18 cellular contexts compared by ENCODE assay signal in the genomic region with DNA sequence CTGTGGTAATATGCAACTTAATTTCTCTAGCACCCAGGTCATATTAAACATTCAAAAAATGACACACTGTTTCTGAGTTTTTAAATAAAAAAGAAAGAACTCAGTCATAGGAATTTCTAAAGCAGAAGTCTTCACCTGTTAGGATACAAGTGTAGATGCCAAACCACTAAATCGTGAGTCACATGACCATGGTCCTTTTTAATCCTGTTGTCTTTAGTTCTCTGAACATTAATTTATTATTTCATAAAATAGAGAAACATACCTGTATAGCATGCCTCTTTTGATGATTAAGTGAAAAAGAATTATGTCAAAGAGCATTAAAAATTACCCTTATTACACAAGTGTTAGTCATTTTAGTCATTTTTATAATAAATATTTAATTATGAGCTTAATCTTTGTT.
DNase-seq lines count a peak whose midpoint lies in the region; FAIRE-seq and TF ChIP-seq lines count a peak whose summit lies in the region.
"Had no signal": no experiment of that assay in that cellular context is flagged by ENCODE, and none has a peak within 500 bp of the region (broad histone marks: within the 10 kb centered on the region; RNA-seq: fewer than 3 reads in every experiment).

No MANE protein-coding gene starts in this region.

- H3K27me3 Mint-ChIP-seq in MCF 10A (ENCODE audit: insufficient read depth, unreplicated experiment) (no peaks in the 10 kb centered on the region), astrocyte (ENCODE audit: low read depth, unreplicated experiment) (no peaks in the 10 kb centered on the region)
- H3K27me3 Mint-ChIP-seq: CD4-positive, alpha-beta T cell had no signal

- H3K4me2 ChIP-seq in mammary epithelial cell (ENCODE audit: insufficient read depth, low read depth, low read length) (no peak overlapping the region), astrocyte (ENCODE audit: low read length) (no peak overlapping the region), smooth muscle cell (no peak overlapping the region)
- H3K4me2 ChIP-seq: BLaER1 treated with 17β-estradiol and CSF1 and Interleukin-3, amounts not matched to agents 10 nM and 100 nM had no signal

- no peak overlapping the region for H3K27ac Mint-ChIP-seq in MCF 10A (ENCODE audit: low read depth, unreplicated experiment)
- H3K27ac Mint-ChIP-seq in astrocyte (ENCODE audit: unreplicated experiment): no peak overlapping the region
- H3K27ac Mint-ChIP-seq: CD4-positive, alpha-beta T cell had no signal

- no peak overlapping the region for H3K4me3 ChIP-seq in mammary epithelial cell (replicated peaks in 1 of 3; ENCODE audit: insufficient read depth in 1 of 3, low read depth in 2 of 3, low read length in 3 of 3)
- H3K4me3 ChIP-seq in astrocyte (ENCODE audit: insufficient read depth, low read depth, low read length): no peak overlapping the region
- H3K4me3 ChIP-seq in smooth muscle cell: no peak overlapping the region
- H3K4me3 ChIP-seq: BLaER1 treated with 17β-estradiol and CSF1 and Interleukin-3, amounts not matched to agents 10 nM and 100 nM; GM12878; GM23248 had no signal

- H3K9ac ChIP-seq in mammary epithelial cell (ENCODE audit: insufficient read depth, low read length) (no peak overlapping the region), astrocyte (ENCODE audit: low read length) (no peak overlapping the region), smooth muscle cell (ENCODE audit: low read depth) (no peak overlapping the region)
- H3K9ac ChIP-seq: BLaER1 treated with 17β-estradiol and CSF1 and Interleukin-3, amounts not matched to agents 10 nM and 100 nM; GM23248 had no signal

- peaks cover 15% of the 10 kb centered on the region for H3K4me1 Mint-ChIP-seq in MCF 10A (ENCODE audit: insufficient read depth, unreplicated experiment)
- peaks cover 15% of the 10 kb centered on the region for H3K4me1 Mint-ChIP-seq in astrocyte (ENCODE audit: low read depth, unreplicated experiment)

- no peak overlapping the region for H3K27ac ChIP-seq in mammary epithelial cell (ENCODE audit: insufficient read depth, low read depth, low read length)
- H3K27ac ChIP-seq in astrocyte (ENCODE audit: low read depth, low read length): no peak overlapping the region
- no peak overlapping the region for H3K27ac ChIP-seq in smooth muscle cell (ENCODE audit: low read depth)
- H3K27ac ChIP-seq: BLaER1 treated with 17β-estradiol and CSF1 and Interleukin-3, amounts not matched to agents 10 nM and 100 nM; GM23248; HL-60 had no signal

- H3F3A ChIP-seq in smooth muscle cell (ENCODE audit: low read depth): no peaks in the 10 kb centered on the region

- no peaks in the 10 kb centered on the region for H3K36me3 Mint-ChIP-seq in MCF 10A (ENCODE audit: insufficient read depth, unreplicated experiment)
- peaks cover 2% of the 10 kb centered on the region for H3K36me3 Mint-ChIP-seq in astrocyte (ENCODE audit: low read depth, unreplicated experiment)

- BruUV-seq in mammary epithelial cell (replicated peaks; lab: Mats Ljungman, UMichigan) (no TSS peak), MCF 10A (replicated peaks; lab: Mats Ljungman, UMichigan) (no TSS peak)

- dilution Hi-C loops in mammary epithelial cell (cut with HindIII; ENCODE audit: low sequenced_read_pairs): no loop called here

- 40% methylated on average over 1 of the region's 1 CpG for WGBS in mammary epithelial cell (ENCODE audit: low coverage, missing lambda C conversion rate)
- WGBS in smooth muscle cell (ENCODE audit: low lambda C conversion rate): 90% methylated on average over 1 of the region's 1 CpG

- intact Hi-C loops in mammary epithelial cell (cut with micrococcal nuclease): loop anchor here (10.0 kb wide), 2 partner anchors 208 to 398 kb away; partner anchors contain the start of gene CCDC85A
- intact Hi-C loops in MCF 10A (cut with micrococcal nuclease): no loop called here

- H3K79me2 ChIP-seq in mammary epithelial cell (ENCODE audit: insufficient read depth, low read length) (no peaks in the 10 kb centered on the region), astrocyte (ENCODE audit: insufficient read depth, low read length) (no peaks in the 10 kb centered on the region), smooth muscle cell (ENCODE audit: low read depth) (no peaks in the 10 kb centered on the region)

- H3K27me3 ChIP-seq in mammary epithelial cell (ENCODE audit: insufficient read depth, low read length): no peaks in the 10 kb centered on the region
- no peaks in the 10 kb centered on the region for H3K27me3 ChIP-seq in astrocyte (ENCODE audit: insufficient read depth, low read length)
- no peaks in the 10 kb centered on the region for H3K27me3 ChIP-seq in smooth muscle cell (ENCODE audit: low read depth)
- H3K27me3 ChIP-seq: BLaER1 treated with 17β-estradiol and CSF1 and Interleukin-3, amounts not matched to agents 10 nM and 100 nM had no signal

- in situ Hi-C loops in mammary epithelial cell (cut with MboI; ENCODE audit: low sequenced_read_pairs in 2 of 2): no loop called here

- TF ChIP-seq CTCF in mammary epithelial cell (conservative IDR thresholded peaks at IDR 0.05 in 1 of 2, IDR thresholded peaks at IDR 0.05 in 1 of 2; ENCODE audit: extremely low read depth in 1 of 2, insufficient read depth in 1 of 2, low read depth in 1 of 2, low read length in 2 of 2) (no peak), MCF 10A (IDR thresholded peaks at IDR 0.05; ENCODE audit: unreplicated experiment) (no peak), astrocyte (IDR thresholded peaks at IDR 0.05; ENCODE audit: insufficient read depth, low read depth, low read length) (no peak), smooth muscle cell (IDR thresholded peaks at IDR 0.05; ENCODE audit: borderline replicate concordance, insufficient read depth, poor library complexity, severe bottlenecking) (no peak)

- CTCF ChIA-PET in mammary epithelial cell (lab: Charles Lee; ENCODE audit: low non-redundant PET): interaction anchor here (0.6 kb wide), 1 partner anchor 452 kb away, joined by 6 read pairs; no protein-coding TSS in a partner anchor
- CTCF ChIA-PET in MCF 10A (lab: Yijun Ruan, JAX): no interaction called here

- POLR2A ChIA-PET in MCF 10A (lab: Yijun Ruan, JAX): no interaction called here

- DNase-seq in mammary epithelial cell (peak; percentile 68), MCF 10A (ENCODE audit: unreplicated experiment) (no peak), astrocyte (ENCODE audit: low read depth) (peak; percentile 24), myocyte (ENCODE audit: low read depth) (peak; percentile 41), NAMALWA (ENCODE audit: low spot score) (no peak), HT-29 (ENCODE audit: low spot score) (no peak), smooth muscle cell (lab: John Stamatoyannopoulos, UW; ENCODE audit: unreplicated experiment) (no peak)
- DNase-seq: 8988T; ACHN; Calu3; CD4-positive, alpha-beta T cell; DMS 273 treated with DMSO at 0.1 percent for 48 hours; GM23248 had no signal

- H3K36me3 ChIP-seq in mammary epithelial cell (ENCODE audit: insufficient read depth, low read length) (no peaks in the 10 kb centered on the region), astrocyte (ENCODE audit: insufficient read depth, low read length) (no peaks in the 10 kb centered on the region), smooth muscle cell (ENCODE audit: low read depth) (no peaks in the 10 kb centered on the region)
- H3K36me3 ChIP-seq: BLaER1 treated with 17β-estradiol and CSF1 and Interleukin-3, amounts not matched to agents 10 nM and 100 nM had no signal

- H3K9me3 Mint-ChIP-seq in MCF 10A (ENCODE audit: unreplicated experiment) (no peaks in the 10 kb centered on the region), astrocyte (ENCODE audit: unreplicated experiment) (peaks cover 1% of the 10 kb centered on the region)

- H4K20me1 ChIP-seq in mammary epithelial cell (ENCODE audit: insufficient read depth, low read length): no peaks in the 10 kb centered on the region
- no peaks in the 10 kb centered on the region for H4K20me1 ChIP-seq in astrocyte (ENCODE audit: insufficient read depth, low read length)
- H4K20me1 ChIP-seq in smooth muscle cell (ENCODE audit: low read depth): no peaks in the 10 kb centered on the region
- H4K20me1 ChIP-seq: BLaER1 treated with 17β-estradiol and CSF1 and Interleukin-3, amounts not matched to agents 10 nM and 100 nM had no signal

- FAIRE-seq in astrocyte (lab: Jason Lieb, UNC): no peak
- FAIRE-seq: GM12878, GM18507, H54 had no signal

- H2AFZ ChIP-seq in mammary epithelial cell (ENCODE audit: low read depth, low read length) (no peak overlapping the region), astrocyte (ENCODE audit: low read depth, low read length) (no peak overlapping the region), smooth muscle cell (ENCODE audit: low read depth) (no peak overlapping the region)
- H2AFZ ChIP-seq: GM23248 had no signal

- H3K4me1 ChIP-seq in mammary epithelial cell (ENCODE audit: insufficient read depth, low read length) (no peaks in the 10 kb centered on the region), astrocyte (ENCODE audit: insufficient read depth, low read length) (no peaks in the 10 kb centered on the region), smooth muscle cell (ENCODE audit: low read depth) (no peaks in the 10 kb centered on the region)
- H3K4me1 ChIP-seq: BLaER1 treated with 17β-estradiol and CSF1 and Interleukin-3, amounts not matched to agents 10 nM and 100 nM had no signal

- H3K9me3 ChIP-seq in mammary epithelial cell (replicated peaks; ENCODE audit: insufficient read depth, low read length) (no peaks in the 10 kb centered on the region), astrocyte (ENCODE audit: insufficient read depth, low read depth, low read length) (no peaks in the 10 kb centered on the region), smooth muscle cell (replicated peaks; ENCODE audit: low read depth) (no peaks in the 10 kb centered on the region)
- H3K9me3 ChIP-seq: BLaER1 treated with 17β-estradiol and CSF1 and Interleukin-3, amounts not matched to agents 10 nM and 100 nM had no signal

- H3K4me3 Mint-ChIP-seq in MCF 10A (ENCODE audit: unreplicated experiment): no peak overlapping the region
- no peak overlapping the region for H3K4me3 Mint-ChIP-seq in astrocyte (ENCODE audit: unreplicated experiment)
- H3K4me3 Mint-ChIP-seq: CD4-positive, alpha-beta T cell had no signal

Comparison
In these comparisons a context has a peak if more than half of its experiments do, and no peak if none do; other contexts are left out.
1. DNase-seq: peak in mammary epithelial cell (single experiment), astrocyte (single experiment) and myocyte (single experiment); none in MCF 10A (single experiment), NAMALWA (single experiment), HT-29 (single experiment) and smooth muscle cell (single experiment).